Comparison of ENCODE assay signal across 8 cellular contexts in the genomic region with DNA sequence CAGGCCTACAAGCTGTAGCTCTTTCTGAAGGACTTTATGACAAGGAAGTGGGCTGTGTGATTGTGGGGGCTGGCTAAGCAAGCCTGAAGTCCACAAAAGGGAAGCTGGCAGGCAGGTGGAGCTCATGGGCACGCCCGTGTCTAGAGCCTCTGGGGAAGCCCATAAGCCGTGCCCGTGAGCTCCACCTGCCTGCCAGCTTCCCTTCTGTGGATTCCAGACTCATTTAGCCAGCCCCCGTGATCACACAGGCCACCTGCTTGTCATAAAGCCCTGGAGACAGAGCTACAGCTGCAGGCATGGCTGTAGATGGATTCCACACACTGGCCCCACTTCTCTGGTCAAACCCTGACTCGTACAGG. TPM values are rescaled to one million over a fixed set of nuclear protein-coding genes. Genes with fewer than 3 reads are reported as not detected.
A peak's percentile ranks its signal among the peaks of the same experiment; 100 is the strongest.
DNase-seq lines count a peak whose midpoint lies in the region; ATAC-seq and TF ChIP-seq lines count a peak whose summit lies in the region.

No MANE protein-coding gene starts in this region.

- ATAC-seq in activated B cell treated with CpG ODN at 0.5 μM for 24 hours (ENCODE audit: low read depth) (peak; percentile 87), gastrocnemius medialis (peak in 1 of 2 donors; percentile 49), HG03139 (IDR thresholded peaks at IDR 0.05; ENCODE audit: unreplicated experiment) (no peak), GM21737 (IDR thresholded peaks at IDR 0.05; ENCODE audit: unreplicated experiment) (no peak)
- peak; percentile 76 for ATAC-seq in effector memory CD8-positive, alpha-beta T cell (replicated peaks)

- peak overlapping the region; percentile 80 for H3K27ac Mint-ChIP-seq in activated B cell treated with CpG ODN at 0.5 μM for 24 hours
- peak overlapping the region; percentile 96 to 97 for H3K27ac Mint-ChIP-seq in effector memory CD8-positive, alpha-beta T cell

- in situ Hi-C loops in gastrocnemius medialis (cut with MboI; ENCODE audit: low sequenced_read_pairs in 4 of 4) = no loop called here

- no peak overlapping the region for H3K4me3 ChIP-seq in GM06990 (replicated peaks; ENCODE audit: low read depth, low read length)
- no peak overlapping the region for H3K4me3 ChIP-seq in gastrocnemius medialis

- CTCF ChIA-PET in activated B cell treated with CpG ODN at 0.5 μM for 24 hours (lab: Charles Lee) = interaction anchor here (0.7 to 3.9 kb wide), 16 partner anchors 9 to 300 kb away, joined by 3 to 63 read pairs (median 4); partner anchors contain the start of genes CFAP92 and RAB43

- no peaks in the 10 kb centered on the region for H3K9me3 Mint-ChIP-seq in activated B cell treated with CpG ODN at 0.5 μM for 24 hours
- H3K9me3 Mint-ChIP-seq in effector memory CD8-positive, alpha-beta T cell = no peaks in the 10 kb centered on the region

- H3K4me1 ChIP-seq in gastrocnemius medialis = peaks cover 12 to 24% of the 10 kb centered on the region in 2 donors

- H3K4me3 Mint-ChIP-seq in activated B cell treated with CpG ODN at 0.5 μM for 24 hours = peak overlapping the region; percentile 55
- H3K4me3 Mint-ChIP-seq in effector memory CD8-positive, alpha-beta T cell = peak overlapping the region; percentile 85

- no peaks in the 10 kb centered on the region for H3K36me3 ChIP-seq in GM06990 (ENCODE audit: control insufficient read depth, insufficient read depth, low read length)
- no peaks in the 10 kb centered on the region for H3K36me3 ChIP-seq in gastrocnemius medialis

- POLR2A ChIA-PET in activated B cell treated with CpG ODN at 0.5 μM for 24 hours (lab: Charles Lee) = interaction anchor here (0.6 to 3.0 kb wide), 15 partner anchors 9 to 336 kb away, joined by 3 to 45 read pairs (median 8); partner anchors contain the start of genes CFAP92, COPG1 and RAB43

- TF ChIP-seq CTCF in GM06990 (IDR thresholded peaks at IDR 0.05; ENCODE audit: insufficient read depth, low read length, poor library complexity, severe bottlenecking) = peak; percentile 25
- TF ChIP-seq CTCF in activated B cell treated with CpG ODN at 0.5 μM for 24 hours (IDR thresholded peaks at IDR 0.05) = no peak
- no peak for TF ChIP-seq CTCF in gastrocnemius medialis (IDR thresholded peaks at IDR 0.05 in 4 of 5, conservative IDR thresholded peaks at IDR 0.05 in 1 of 5)

- H3K36me3 Mint-ChIP-seq in activated B cell treated with CpG ODN at 0.5 μM for 24 hours (ENCODE audit: low read depth) = no peaks in the 10 kb centered on the region
- H3K36me3 Mint-ChIP-seq in effector memory CD8-positive, alpha-beta T cell (ENCODE audit: insufficient read depth) = peaks cover 3% of the 10 kb centered on the region

- no peaks in the 10 kb centered on the region for H3K9me3 ChIP-seq in gastrocnemius medialis

- H3K27me3 ChIP-seq in GM06990 (replicated peaks; ENCODE audit: control insufficient read depth, insufficient read depth, low read length) (no peaks in the 10 kb centered on the region), gastrocnemius medialis (no peaks in the 10 kb centered on the region)

- DNase-seq in GM06990 (ENCODE audit: extremely low read depth, insufficient read length) = no peak
- DNase-seq in NCI-H146 treated with DMSO at 0.1 percent for 48 hours (lab: John Stamatoyannopoulos, UW; ENCODE audit: unreplicated experiment) = peak; percentile 94
- peak; percentile 59 for DNase-seq in activated B cell treated with CpG ODN at 0.5 μM for 24 hours
- peak; percentile 48 to 64 (median 57) for DNase-seq in effector memory CD8-positive, alpha-beta T cell
- peak in 1 of 2 donors; percentile 27 for DNase-seq in gastrocnemius medialis
- DNase-seq in NCI-H2227 treated with DMSO at 0.1 percent for 48 hours (lab: John Stamatoyannopoulos, UW) = no peak

- H3K27ac ChIP-seq in gastrocnemius medialis = peak overlapping the region; percentile 62 to 71 (median 68)

- intact Hi-C loops in activated B cell treated with CpG ODN at 0.5 μM for 24 hours (cut with micrococcal nuclease) = loop anchor here (1.0 kb wide), 5 partner anchors 11 to 104 kb away; partner anchors contain the start of gene CFAP92
- intact Hi-C loops in gastrocnemius medialis (cut with DNase I; ENCODE audit: low total_unique reads) = no loop called here

- TF ChIP-seq POLR2A in gastrocnemius medialis (IDR thresholded peaks at IDR 0.05) = no peak

- H3K27me3 Mint-ChIP-seq in activated B cell treated with CpG ODN at 0.5 μM for 24 hours = no peaks in the 10 kb centered on the region
- no peaks in the 10 kb centered on the region for H3K27me3 Mint-ChIP-seq in effector memory CD8-positive, alpha-beta T cell

- peaks cover 41% of the 10 kb centered on the region for H3K4me1 Mint-ChIP-seq in activated B cell treated with CpG ODN at 0.5 μM for 24 hours
- H3K4me1 Mint-ChIP-seq in effector memory CD8-positive, alpha-beta T cell (ENCODE audit: low read depth in 2 of 2) = peaks cover 35% of the 10 kb centered on the region in 2 donors

RNA-seq across cellular contexts. Expression of gene EFCC1, which starts 15.2 kb away (rescaled TPM):
- total RNA-seq in activated B cell treated with CpG ODN at 0.5 μM for 24 hours (not detected in 2 replicates), gastrocnemius medialis (1 to 10 TPM in 1 of 4 donors, under 1 TPM in 3; 0.26 to 1.2 (median 0.45) TPM)

RNA-seq across cellular contexts. Expression of gene CFAP92, which starts 22.5 kb away (rescaled TPM):
- not detected in 2 replicates for total RNA-seq in activated B cell treated with CpG ODN at 0.5 μM for 24 hours
- under 1 TPM in 3 of 4 donors, not detected in 1; 0.07 to 0.34 (median 0.20) TPM for total RNA-seq in gastrocnemius medialis

RNA-seq across cellular contexts. Expression of gene GP9, which starts 44.2 kb away (rescaled TPM):
- total RNA-seq in activated B cell treated with CpG ODN at 0.5 μM for 24 hours (not detected in 2 replicates), gastrocnemius medialis (under 1 TPM in 1 of 4 donors, not detected in 3; 0.42 TPM)

Comparison
In these comparisons a context has a peak if more than half of its experiments do, and no peak if none do; other contexts are left out.
1. DNase-seq: peak in NCI-H146 treated with DMSO at 0.1 percent for 48 hours (single experiment), activated B cell treated with CpG ODN at 0.5 μM for 24 hours (single experiment) and effector memory CD8-positive, alpha-beta T cell (3 of 3); none in GM06990 (single experiment) and NCI-H2227 treated with DMSO at 0.1 percent for 48 hours (single experiment).
2. ATAC-seq: peak in activated B cell treated with CpG ODN at 0.5 μM for 24 hours (single experiment) and effector memory CD8-positive, alpha-beta T cell (single experiment); none in HG03139 (single experiment) and GM21737 (single experiment).